In genomic region chr2:211225784-211226183, GRCh38 we compare ENCODE assay signal across 26 cellular contexts.
"Had no signal": no experiment of that assay in that cellular context is flagged by ENCODE, and none has a peak within 500 bp of the region (broad histone marks: within the 10 kb centered on the region; RNA-seq: fewer than 3 reads in every experiment).

No MANE protein-coding gene starts in this region.

- H3K27me3 ChIP-seq: neutrophil, pancreas, right lobe of liver, sigmoid colon, stomach, thyroid gland, tibial nerve, upper lobe of left lung, vagina had no signal

- DNase-seq: naive thymus-derived CD8-positive, alpha-beta T cell; nephron progenitor cell; nucleus accumbens; pancreas; posterior cingulate gyrus; psoas muscle; right cardiac atrium; right lobe of liver; sigmoid colon; small intestine; stimulated activated CD4-positive, alpha-beta T cell treated with anti-CD3 and anti-CD28 coated beads, Interleukin-15, amount 100 ng/mL, for 24 hours; stimulated activated CD4-positive, alpha-beta T cell treated with anti-CD3 and anti-CD28 coated beads, Interleukin-2, amount 100 ng/mL, for 24 hours; stimulated activated CD4-positive, alpha-beta T cell treated with anti-CD3 and anti-CD28 coated beads, Interleukin-2, amount 100 ng/mL, for 48 hours; stimulated activated CD4-positive, alpha-beta T cell treated with anti-CD3 and anti-CD28 coated beads, Interleukin-4, amount 100 ng/mL, for 24 hours; stimulated activated naive B cell treated with anti-CD40 and anti-IgM and Interleukin-4, amounts not matched to agents 10 μg/mL and 1 μg/mL and 100 μg/mL, for 72 hours; stimulated activated naive CD4-positive, alpha-beta T cell treated with Interleukin-2 at 50 U/mL for 16 hours; stomach; thyroid gland; trophoblast cell; upper lobe of left lung had no signal

- ATAC-seq: naive thymus-derived CD8-positive, alpha-beta T cell; natural killer cell treated with Interleukin-12 subunit alpha and Interleukin-12 subunit beta and Interleukin-15 and Interleukin-18, amount 100 ng/mL, for 72 hours; pancreas; psoas muscle; right cardiac atrium; right lobe of liver; stimulated activated effector memory CD8-positive, alpha-beta T cell treated with anti-CD3 and anti-CD28 coated beads, Interleukin-12 subunit alpha, Interleukin-12 subunit beta, amount 100 ng/mL, for 72 hours; stimulated activated naive B cell treated with anti-CD40 and anti-IgM and Interleukin-4, amounts not matched to agents 10 μg/mL and 1 μg/mL and 100 μg/mL, for 72 hours had no signal

- H3K36me3 ChIP-seq: neutrophil, pancreas, right lobe of liver, sigmoid colon, stomach, thoracic aorta, thyroid gland, tibial nerve, upper lobe of left lung, vagina had no signal

- H3K9me3 ChIP-seq: neutrophil, pancreas, psoas muscle, right lobe of liver, sigmoid colon, thoracic aorta, thyroid gland, tibial nerve, upper lobe of left lung, vagina had no signal

- H3K4me1 ChIP-seq: pancreas, psoas muscle, right lobe of liver, sigmoid colon, stomach, thyroid gland, tibial nerve, upper lobe of left lung, vagina had no signal

- H3K27ac ChIP-seq: neutrophil, pancreas, psoas muscle, right lobe of liver, sigmoid colon, stomach, thoracic aorta, thyroid gland, tibial nerve, upper lobe of left lung, vagina had no signal

- H3K4me3 ChIP-seq: pancreas, psoas muscle, right lobe of liver, sigmoid colon, stomach, thoracic aorta, thyroid gland, tibial nerve, upper lobe of left lung, vagina had no signal
